In the genomic region with DNA sequence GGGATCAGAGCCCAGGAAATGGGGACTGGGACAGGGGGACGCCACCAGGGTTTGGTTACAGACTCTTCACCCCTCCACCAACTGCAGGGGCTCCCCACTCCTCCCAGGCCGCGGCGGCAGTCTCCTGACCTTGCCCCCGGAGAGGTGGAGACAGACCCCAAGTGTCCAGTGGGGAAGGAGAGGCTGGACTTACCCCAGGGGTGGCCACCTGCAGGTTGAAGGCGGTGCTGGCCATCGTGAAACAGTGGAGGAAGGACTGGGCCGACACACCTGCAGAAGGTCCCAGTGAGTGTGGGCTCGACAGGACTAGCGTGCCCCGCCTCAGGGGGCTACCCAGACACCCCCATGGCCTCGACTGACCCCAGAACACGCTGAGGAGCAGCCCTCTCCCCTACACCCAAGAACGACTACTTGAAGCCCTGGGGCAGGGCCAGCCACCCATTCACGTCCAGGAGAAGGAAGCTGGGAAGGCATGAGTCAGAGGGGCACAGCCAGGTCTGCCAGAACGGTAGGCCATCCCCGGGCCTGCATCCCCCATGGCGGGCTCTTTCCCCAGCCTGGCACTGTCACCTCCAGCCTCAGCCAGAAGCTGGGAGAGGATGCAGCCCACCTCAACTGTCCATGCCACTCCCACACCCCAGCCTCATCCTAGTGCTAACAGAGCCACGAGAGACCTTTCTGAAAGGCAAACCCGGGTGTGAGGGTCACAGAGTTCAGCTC, we compare ENCODE assay signal across 9 cellular contexts. TPM values are rescaled to one million over a fixed set of nuclear protein-coding genes. Genes with fewer than 3 reads are reported as not detected.
DNase-seq lines count a peak whose midpoint lies in the region; ATAC-seq and TF ChIP-seq lines count a peak whose summit lies in the region.
"Had no signal": no experiment of that assay in that cellular context is flagged by ENCODE, and none has a peak within 500 bp of the region (broad histone marks: within the 10 kb centered on the region; RNA-seq: fewer than 3 reads in every experiment).

No MANE protein-coding gene starts in this region.

- POLR2A ChIA-PET in activated CD4-positive, alpha-beta T cell treated with anti-CD3 and anti-CD28 coated beads, Interleukin-2, amount 10 ng/mL, durations not matched to agents 7 days and 5 days (lab: Charles Lee): no interaction called here

- peaks cover 2% of the 10 kb centered on the region for H3K36me3 Mint-ChIP-seq in activated CD4-positive, alpha-beta T cell treated with anti-CD3 and anti-CD28 coated beads, Interleukin-2, amount 10 ng/mL, durations not matched to agents 7 days and 5 days (ENCODE audit: low read depth)
- H3K36me3 Mint-ChIP-seq in T-helper 1 cell treated with Interleukin-12 subunit alpha and Interleukin-12 subunit beta and Interleukin-4 antibody, amounts not matched to agents 30 μg/mL and 1 μg/mL, for 36 hours (ENCODE audit: low read depth): no peaks in the 10 kb centered on the region

- H3K4me1 Mint-ChIP-seq in activated CD4-positive, alpha-beta T cell treated with anti-CD3 and anti-CD28 coated beads, Interleukin-2, amount 10 ng/mL, durations not matched to agents 7 days and 5 days: peaks cover 24% of the 10 kb centered on the region
- peaks cover 9% of the 10 kb centered on the region for H3K4me1 Mint-ChIP-seq in T-helper 1 cell treated with Interleukin-12 subunit alpha and Interleukin-12 subunit beta and Interleukin-4 antibody, amounts not matched to agents 30 μg/mL and 1 μg/mL, for 36 hours (ENCODE audit: low read depth)

- peaks cover 0 to 49% (median 38%) of the 10 kb centered on the region in 6 donors for H3K36me3 ChIP-seq in spleen
- peaks cover 0 to 20% of the 10 kb centered on the region in 2 donors for H3K36me3 ChIP-seq in vagina

- no peak for DNase-seq in activated CD4-positive, alpha-beta T cell treated with anti-CD3 and anti-CD28 coated beads, Interleukin-2, amount 10 ng/mL, durations not matched to agents 7 days and 5 days
- DNase-seq in activated CD4-positive, alpha-beta T cell treated with anti-CD3 and anti-CD28 coated beads, Interleukin-2, amount 50 U/mL, for 4 hours: no peak
- DNase-seq in spleen: peak; percentile 76
- DNase-seq in vagina (ENCODE audit: extremely low spot score in 2 of 2): no peak
- no peak for DNase-seq in OCI-M2 (lab: John Stamatoyannopoulos, UW; ENCODE audit: unreplicated experiment)
- DNase-seq in DMS153 (lab: John Stamatoyannopoulos, UW): no peak

- H3K27ac Mint-ChIP-seq in activated CD4-positive, alpha-beta T cell treated with anti-CD3 and anti-CD28 coated beads, Interleukin-2, amount 10 ng/mL, durations not matched to agents 7 days and 5 days: peak overlapping the region; percentile 51
- no peak overlapping the region for H3K27ac Mint-ChIP-seq in T-helper 1 cell treated with Interleukin-12 subunit alpha and Interleukin-12 subunit beta and Interleukin-4 antibody, amounts not matched to agents 30 μg/mL and 1 μg/mL, for 36 hours

- no peaks in the 10 kb centered on the region for H3K27me3 ChIP-seq in spleen (replicated peaks in 1 of 7)
- H3K27me3 ChIP-seq in vagina: no peaks in the 10 kb centered on the region
- H3K27me3 ChIP-seq: SJSA1 had no signal

- H3K4me3 ChIP-seq in spleen (no peak overlapping the region), vagina (peak overlapping the region in 1 of 2 donors; percentile 80)
- H3K4me3 ChIP-seq: SJSA1 had no signal

- H3K9me3 Mint-ChIP-seq in activated CD4-positive, alpha-beta T cell treated with anti-CD3 and anti-CD28 coated beads, Interleukin-2, amount 10 ng/mL, durations not matched to agents 7 days and 5 days: no peaks in the 10 kb centered on the region
- H3K9me3 Mint-ChIP-seq in T-helper 1 cell treated with Interleukin-12 subunit alpha and Interleukin-12 subunit beta and Interleukin-4 antibody, amounts not matched to agents 30 μg/mL and 1 μg/mL, for 36 hours: no peaks in the 10 kb centered on the region

- TF ChIP-seq CTCF in spleen (IDR thresholded peaks at IDR 0.05 in 8 of 11, conservative IDR thresholded peaks at IDR 0.05 in 3 of 11) (no peak), vagina (IDR thresholded peaks at IDR 0.05) (no peak)

- CTCF ChIA-PET in activated CD4-positive, alpha-beta T cell treated with anti-CD3 and anti-CD28 coated beads, Interleukin-2, amount 10 ng/mL, durations not matched to agents 7 days and 5 days (lab: Charles Lee): interaction anchor here (1.9 kb wide), 1 partner anchor 256 kb away, joined by 6 read pairs; no protein-coding TSS in a partner anchor

- peak overlapping the region; percentile 54 for H3K4me3 Mint-ChIP-seq in activated CD4-positive, alpha-beta T cell treated with anti-CD3 and anti-CD28 coated beads, Interleukin-2, amount 10 ng/mL, durations not matched to agents 7 days and 5 days
- peak overlapping the region; percentile 56 for H3K4me3 Mint-ChIP-seq in T-helper 1 cell treated with Interleukin-12 subunit alpha and Interleukin-12 subunit beta and Interleukin-4 antibody, amounts not matched to agents 30 μg/mL and 1 μg/mL, for 36 hours

- TF ChIP-seq POLR2A in spleen (IDR thresholded peaks at IDR 0.05) (no peak), vagina (IDR thresholded peaks at IDR 0.05) (no peak)

- no peaks in the 10 kb centered on the region for H3K27me3 Mint-ChIP-seq in activated CD4-positive, alpha-beta T cell treated with anti-CD3 and anti-CD28 coated beads, Interleukin-2, amount 10 ng/mL, durations not matched to agents 7 days and 5 days
- H3K27me3 Mint-ChIP-seq in T-helper 1 cell treated with Interleukin-12 subunit alpha and Interleukin-12 subunit beta and Interleukin-4 antibody, amounts not matched to agents 30 μg/mL and 1 μg/mL, for 36 hours (ENCODE audit: low read depth): no peaks in the 10 kb centered on the region

- intact Hi-C loops in spleen (cut with DNase I; ENCODE audit: low total_unique reads) (no loop called here), vagina (cut with DNase I) (no loop called here)

- H3K4me1 ChIP-seq in spleen (peaks cover 14 to 66% (median 44%) of the 10 kb centered on the region in 6 donors), vagina (peaks cover 35% of the 10 kb centered on the region)

- peak; percentile 44 for ATAC-seq in esophagus mucosa

- WGBS in spleen, 5 donors: 78 to 85% (median 81%) methylated on average over 19 to 20 of the region's 20 CpGs

- H3K9me3 ChIP-seq in spleen: no peaks in the 10 kb centered on the region
- H3K9me3 ChIP-seq in vagina: no peaks in the 10 kb centered on the region
- H3K9me3 ChIP-seq: SJSA1 had no signal

- H3K27ac ChIP-seq in spleen (no peak overlapping the region), vagina (no peak overlapping the region)
- H3K27ac ChIP-seq: SJSA1 had no signal

RNA-seq across cellular contexts. Expression of gene GATD1, which starts 2.3 kb away (rescaled TPM):
- total RNA-seq in activated CD4-positive, alpha-beta T cell treated with anti-CD3 and anti-CD28 coated beads, Interleukin-2, amount 10 ng/mL, durations not matched to agents 7 days and 5 days: 10 to 100 TPM; 58.2 to 62.1 TPM
- total RNA-seq in esophagus mucosa (38.4 TPM), spleen (10 to 100 TPM; 26.0 to 56.4 (median 50.9) TPM), vagina (33.4 TPM)
- 10 to 100 TPM; 13.9 to 44.5 (median 17.4) TPM for polyA plus RNA-seq in spleen

RNA-seq across cellular contexts. Expression of gene CEND1, which starts 14.9 kb away (rescaled TPM):
- under 1 TPM; 0.20 to 0.60 TPM for total RNA-seq in activated CD4-positive, alpha-beta T cell treated with anti-CD3 and anti-CD28 coated beads, Interleukin-2, amount 10 ng/mL, durations not matched to agents 7 days and 5 days
- total RNA-seq in esophagus mucosa (not detected), spleen (under 1 TPM in 1 of 7 donors, not detected in 6; 0.42 TPM), vagina (1.7 TPM)
- under 1 TPM in 2 of 3 donors, not detected in 1; 0.29 to 0.42 TPM for polyA plus RNA-seq in spleen

RNA-seq across cellular contexts. Expression of gene SLC25A22, which starts 23.0 kb away (rescaled TPM):
- total RNA-seq in activated CD4-positive, alpha-beta T cell treated with anti-CD3 and anti-CD28 coated beads, Interleukin-2, amount 10 ng/mL, durations not matched to agents 7 days and 5 days: 10 to 100 TPM; 45.9 to 49.1 TPM
- total RNA-seq in esophagus mucosa: 11.0 TPM
- total RNA-seq in spleen: 10 to 100 TPM in 6 of 7 donors, 1 to 10 TPM in 1; 8.9 to 23.2 (median 14.5) TPM
- 10 to 100 TPM in 1 of 3 donors, 1 to 10 TPM in 2; 6.3 to 14.5 (median 8.5) TPM for polyA plus RNA-seq in spleen
- total RNA-seq in vagina: 10.3 TPM

RNA-seq across cellular contexts. Expression of gene TALDO1, which starts 27.8 kb away (rescaled TPM):
- total RNA-seq in activated CD4-positive, alpha-beta T cell treated with anti-CD3 and anti-CD28 coated beads, Interleukin-2, amount 10 ng/mL, durations not matched to agents 7 days and 5 days: 100 to 1,000 TPM; 219 to 268 TPM
- 263 TPM for total RNA-seq in esophagus mucosa
- total RNA-seq in spleen: 100 to 1,000 TPM; 160 to 292 (median 229) TPM
- 100 to 1,000 TPM; 108 to 177 (median 125) TPM for polyA plus RNA-seq in spleen
- 158 TPM for total RNA-seq in vagina

RNA-seq across cellular contexts. Expression of gene PIDD1, which starts 30.0 kb away (rescaled TPM):
- 10 to 100 TPM; 47.9 to 60.4 TPM for total RNA-seq in activated CD4-positive, alpha-beta T cell treated with anti-CD3 and anti-CD28 coated beads, Interleukin-2, amount 10 ng/mL, durations not matched to agents 7 days and 5 days
- total RNA-seq in esophagus mucosa (7.6 TPM), spleen (10 to 100 TPM; 18.1 to 26.4 (median 19.3) TPM), vagina (16.5 TPM)
- polyA plus RNA-seq in spleen: 10 to 100 TPM; 16.8 to 42.7 (median 32.8) TPM
